8 cellular contexts compared by ENCODE assay signal in the genomic region with DNA sequence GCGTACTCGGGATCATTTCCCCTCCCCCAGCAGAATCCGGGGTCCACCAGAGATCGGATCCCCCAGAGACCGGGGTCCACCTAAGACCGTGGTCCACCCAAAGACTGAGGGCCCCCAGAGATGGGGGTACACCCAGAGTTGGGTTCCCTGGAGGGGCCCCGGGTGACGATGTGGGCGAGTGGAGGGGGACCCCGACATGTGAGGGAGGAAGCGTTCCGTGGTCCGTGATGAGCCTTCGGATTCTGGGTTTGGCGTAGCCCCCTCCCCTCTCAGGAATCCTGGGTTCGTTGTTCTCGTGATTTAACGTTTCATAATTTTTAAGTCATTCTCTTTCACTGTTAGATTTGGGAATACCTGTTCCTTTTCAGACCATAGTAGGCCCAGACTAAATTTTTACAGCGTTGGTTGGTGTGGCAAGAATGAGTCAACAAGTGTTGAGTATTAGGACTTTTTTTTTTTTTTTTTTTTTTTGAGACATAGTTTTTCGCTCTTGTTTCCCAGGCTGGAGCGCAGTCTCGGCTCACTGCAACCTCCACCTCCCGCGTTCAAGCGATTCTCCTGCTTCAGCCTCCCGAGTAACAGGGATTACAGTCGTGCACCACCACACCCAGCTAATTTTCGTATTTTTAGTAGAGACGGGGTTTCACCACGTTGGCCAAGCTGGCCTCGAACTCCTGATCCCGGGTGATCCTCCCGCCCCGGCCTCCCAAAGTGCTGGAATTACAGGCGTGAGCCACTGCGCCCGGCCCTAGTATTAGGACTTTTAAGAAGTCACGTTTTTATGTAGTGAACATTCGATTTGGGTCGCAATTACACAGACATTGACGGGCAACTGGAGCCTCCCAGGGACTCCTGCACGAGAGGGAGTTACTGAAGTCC. TPM values are rescaled to one million over a fixed set of nuclear protein-coding genes. Genes with fewer than 3 reads are reported as not detected.
DNase-seq lines count a peak whose midpoint lies in the region; ATAC-seq and TF ChIP-seq lines count a peak whose summit lies in the region.

No MANE protein-coding gene starts in this region.

- peak overlapping the region; percentile 88 for H3K4me2 ChIP-seq in DOHH2 (ENCODE audit: low read length)

- H3K36me3 ChIP-seq in DOHH2 (ENCODE audit: control insufficient read depth, low read length): peaks cover 42% of the 10 kb centered on the region
- H3K36me3 ChIP-seq in sigmoid colon: peaks cover 0 to 16% (median 9%) of the 10 kb centered on the region in 4 donors

- no peak for TF ChIP-seq CTCF in DOHH2 (IDR thresholded peaks at IDR 0.05; ENCODE audit: low read depth, low read length, poor library complexity, severe bottlenecking)
- TF ChIP-seq CTCF in HFF-Myc (IDR thresholded peaks at IDR 0.05; ENCODE audit: low read depth, low read length, missing control alignments): no peak
- TF ChIP-seq CTCF in sigmoid colon (IDR thresholded peaks at IDR 0.05): no peak

- peaks cover 33% of the 10 kb centered on the region for H3K36me3 Mint-ChIP-seq in activated CD4-positive, alpha-beta memory T cell treated with anti-CD3 and anti-CD28 coated beads for 36 hours

- no peaks in the 10 kb centered on the region for H3K9me2 ChIP-seq in DOHH2 (replicated peaks; ENCODE audit: control insufficient read depth, low read length)

- DNase-seq in HFF-Myc (ENCODE audit: extremely low read depth, low read depth) (no peak), germinal center (ENCODE audit: low spot score) (peak; percentile 49), sigmoid colon (no peak), amniotic stem cell (lab: John Stamatoyannopoulos, UW) (no peak), DMS 273 (lab: John Stamatoyannopoulos, UW; ENCODE audit: unreplicated experiment) (no peak)
- DNase-seq in activated CD4-positive, alpha-beta memory T cell treated with anti-CD3 and anti-CD28 coated beads for 36 hours: no peak

- H3K27me3 ChIP-seq in DOHH2 (ENCODE audit: control insufficient read depth, low read length): no peaks in the 10 kb centered on the region
- H3K27me3 ChIP-seq in sigmoid colon: no peaks in the 10 kb centered on the region

- peaks cover 29% of the 10 kb centered on the region for H4K20me1 ChIP-seq in DOHH2 (ENCODE audit: control insufficient read depth, insufficient read depth, low read depth, low read length)

- H3K4me1 Mint-ChIP-seq in activated CD4-positive, alpha-beta memory T cell treated with anti-CD3 and anti-CD28 coated beads for 36 hours (ENCODE audit: low read depth): peaks cover 34% of the 10 kb centered on the region

- POLR2A ChIA-PET in activated CD4-positive, alpha-beta memory T cell treated with anti-CD3 and anti-CD28 coated beads for 36 hours (lab: Charles Lee): interaction anchor here (0.6 to 2.4 kb wide), 11 partner anchors 9 to 67 kb away, joined by 3 to 11 read pairs (median 5); partner anchors contain the start of genes IDI1, LARP4B and WDR37

- H3K4me3 ChIP-seq in DOHH2 (ENCODE audit: low read length) (peak overlapping the region; percentile 80), HFF-Myc (replicated peaks; ENCODE audit: low read depth, low read length) (peak overlapping the region; percentile 88), sigmoid colon (peak overlapping the region; percentile 76 to 97 (median 96))

- H3K4me1 ChIP-seq in DOHH2 (ENCODE audit: control insufficient read depth, low read length) (peaks cover 30% of the 10 kb centered on the region), sigmoid colon (peaks cover 0 to 27% (median 23%) of the 10 kb centered on the region in 4 donors)

- intact Hi-C loops in activated CD4-positive, alpha-beta memory T cell treated with anti-CD3 and anti-CD28 coated beads for 36 hours (cut with micrococcal nuclease): loop anchor here (1.0 kb wide), 3 partner anchors 58 to 121 kb away; partner anchors contain the start of gene LARP4B
- intact Hi-C loops in sigmoid colon (cut with DNase I): loop anchor here (1.0 to 5.0 kb wide), 2 partner anchors 58 kb away; partner anchors contain the start of genes IDI1 and LARP4B

- H3K9me3 Mint-ChIP-seq in activated CD4-positive, alpha-beta memory T cell treated with anti-CD3 and anti-CD28 coated beads for 36 hours: no peaks in the 10 kb centered on the region

- no peaks in the 10 kb centered on the region for H3K27me3 Mint-ChIP-seq in activated CD4-positive, alpha-beta memory T cell treated with anti-CD3 and anti-CD28 coated beads for 36 hours

- CTCF ChIA-PET in activated CD4-positive, alpha-beta memory T cell treated with anti-CD3 and anti-CD28 coated beads for 36 hours (lab: Charles Lee): interaction anchor here (0.6 to 1.3 kb wide), 4 partner anchors 47 to 67 kb away, joined by 3 to 6 read pairs (median 4); partner anchors contain the start of genes IDI1, LARP4B and WDR37

- no peak for TF ChIP-seq EP300 in sigmoid colon (IDR thresholded peaks at IDR 0.05)

- peaks cover 5% of the 10 kb centered on the region; the same call in 1 of the 2 replicates for H3F3A ChIP-seq in DOHH2 (ENCODE audit: control insufficient read depth, insufficient read depth)

- peak overlapping the region; percentile 93 for H3K4me3 Mint-ChIP-seq in activated CD4-positive, alpha-beta memory T cell treated with anti-CD3 and anti-CD28 coated beads for 36 hours

- H3K27ac ChIP-seq in DOHH2 (ENCODE audit: low read depth, low read length): peak overlapping the region; percentile 40
- H3K27ac ChIP-seq in sigmoid colon: peak overlapping the region; percentile 93 to 97 (median 94)

- peak overlapping the region; percentile 92 for H3K27ac Mint-ChIP-seq in activated CD4-positive, alpha-beta memory T cell treated with anti-CD3 and anti-CD28 coated beads for 36 hours

- H3K79me2 ChIP-seq in DOHH2 (ENCODE audit: control insufficient read depth, low read length): peaks cover 70% of the 10 kb centered on the region

- ATAC-seq in GM18870 (IDR thresholded peaks at IDR 0.05; ENCODE audit: unreplicated experiment): no peak

- no peak for TF ChIP-seq POLR2A in sigmoid colon (IDR thresholded peaks at IDR 0.05)

- H3K9me3 ChIP-seq in DOHH2 (ENCODE audit: control insufficient read depth, insufficient read depth, low read length) (no peaks in the 10 kb centered on the region), sigmoid colon (no peaks in the 10 kb centered on the region)

- WGBS in sigmoid colon, 2 donors: 28 to 31% methylated on average over 42 of the region's 42 CpGs

RNA-seq across cellular contexts. Expression of gene GTPBP4, which starts 0.7 kb away (rescaled TPM):
- total RNA-seq in activated CD4-positive, alpha-beta memory T cell treated with anti-CD3 and anti-CD28 coated beads for 36 hours: 100 to 1,000 TPM; 107 TPM
- total RNA-seq in sigmoid colon: 10 to 100 TPM; 12.0 to 22.8 (median 19.6) TPM
- 10 to 100 TPM in 2 of 3 donors, 1 to 10 TPM in 1; 8.1 to 38.7 (median 12.0) TPM for polyA plus RNA-seq in sigmoid colon

RNA-seq across cellular contexts. Expression of gene IDI2, which starts 36.8 kb away (rescaled TPM):
- total RNA-seq in activated CD4-positive, alpha-beta memory T cell treated with anti-CD3 and anti-CD28 coated beads for 36 hours: not detected
- total RNA-seq in sigmoid colon: not detected
- polyA plus RNA-seq in sigmoid colon: not detected

RNA-seq across cellular contexts. Expression of gene LARP4B, which starts 57.4 kb away (rescaled TPM):
- total RNA-seq in activated CD4-positive, alpha-beta memory T cell treated with anti-CD3 and anti-CD28 coated beads for 36 hours: 10 to 100 TPM; 92.1 to 95.0 TPM
- 10 to 100 TPM; 31.7 to 57.6 (median 40.8) TPM for total RNA-seq in sigmoid colon
- polyA plus RNA-seq in sigmoid colon: 10 to 100 TPM; 11.4 to 31.9 (median 17.1) TPM

Comparison
In these comparisons a context has a peak if more than half of its experiments do, and no peak if none do; other contexts are left out.
1. RNA of gene GTPBP4, which starts 0.7 kb away (total RNA-seq): 107 TPM in activated CD4-positive, alpha-beta memory T cell treated with anti-CD3 and anti-CD28 coated beads for 36 hours; 12.0 to 22.8 TPM in sigmoid colon; every median in the first group is over 4 times any median in the second.
2. Peak in every context shown above with its lines, with median percentiles within 50 percentile points of each other: H3K4me3 ChIP-seq.